1 cellular context compared by ENCODE assay signal in genomic region chr3:50257990-50258389, GRCh38.
TF ChIP-seq lines count a peak whose summit lies in the region.

No MANE protein-coding gene starts in this region.

TF ChIP-seq in GM12878, 131 proteins besides CTCF, POLR2A, EP300 and RAD21:
- TF ChIP-seq MTA2 (IDR thresholded peaks at IDR 0.05; ENCODE audit: low read depth) (no peak), JUND (IDR thresholded peaks at IDR 0.05; ENCODE audit: low read depth, low read length) (no peak), POU2F2 (IDR thresholded peaks at IDR 0.05; ENCODE audit: borderline replicate concordance, low read depth, low read length) (no peak), NFYA (IDR thresholded peaks at IDR 0.05; ENCODE audit: borderline replicate concordance, low read depth, low read length) (no peak), DPF2 (IDR thresholded peaks at IDR 0.05) (no peak), SMAD1 (IDR thresholded peaks at IDR 0.05; ENCODE audit: low read depth, partially characterized antibody) (no peak), TCF3 (IDR thresholded peaks at IDR 0.05; ENCODE audit: borderline replicate concordance, insufficient read depth, low read depth, low read length) (no peak), BCL11A (IDR thresholded peaks at IDR 0.05; ENCODE audit: low read depth, low read length) (no peak), HDAC2 (IDR thresholded peaks at IDR 0.05) (no peak), MEF2B (IDR thresholded peaks at IDR 0.05; ENCODE audit: partially characterized antibody, poor library complexity, severe bottlenecking) (no peak), RBBP5 (conservative IDR thresholded peaks at IDR 0.05) (no peak), KAT2A (conservative IDR thresholded peaks at IDR 0.05; ENCODE audit: control insufficient read depth, low read depth, low read length) (no peak), BCLAF1 (IDR thresholded peaks at IDR 0.05) (no peak), EGR1 (IDR thresholded peaks at IDR 0.05; ENCODE audit: borderline replicate concordance in 1 of 2, low read depth in 2 of 2, low read length in 2 of 2) (no peak), FOS (IDR thresholded peaks at IDR 0.05; ENCODE audit: borderline replicate concordance, extremely low read depth, insufficient read length) (no peak), TBL1XR1 (IDR thresholded peaks at IDR 0.05; ENCODE audit: low read depth, low read length) (no peak), SUPT20H (IDR thresholded peaks at IDR 0.05; ENCODE audit: borderline replicate concordance, control insufficient read depth, low read depth, low read length) (no peak)
